16 cellular contexts compared by ENCODE assay signal in genomic region chr19:23263870-23264590, GRCh38. TPM values are rescaled to one million over a fixed set of nuclear protein-coding genes. Genes with fewer than 3 reads are reported as not detected.
DNase-seq lines count a peak whose midpoint lies in the region; ATAC-seq and TF ChIP-seq lines count a peak whose summit lies in the region.
"Had no signal": no experiment of that assay in that cellular context is flagged by ENCODE, and none has a peak within 500 bp of the region (broad histone marks: within the 10 kb centered on the region; RNA-seq: fewer than 3 reads in every experiment).

No MANE protein-coding gene starts in this region.

- H3K9me2 ChIP-seq in MM.1S (replicated peaks; ENCODE audit: insufficient read depth, low read length) = no peaks in the 10 kb centered on the region

- H4K20me1 ChIP-seq in MM.1S (ENCODE audit: insufficient read depth, low read length) = no peaks in the 10 kb centered on the region

- intact Hi-C loops in activated CD4-positive, alpha-beta memory T cell treated with anti-CD3 and anti-CD28 coated beads for 36 hours (cut with micrococcal nuclease) = no loop called here

- POLR2A ChIA-PET in activated CD4-positive, alpha-beta memory T cell treated with anti-CD3 and anti-CD28 coated beads for 36 hours (lab: Charles Lee) = interaction anchor here (2.1 kb wide), 1 partner anchor 10 kb away, joined by 10 read pairs; no protein-coding TSS in a partner anchor
- POLR2A ChIA-PET in activated CD4-positive, alpha-beta memory T cell treated with anti-CD3 and anti-CD28 coated beads, Interleukin-2, amount 10 ng/mL, durations not matched to agents 7 days and 5 days (lab: Charles Lee) = interaction anchor here (1.2 kb wide), 1 partner anchor 10 kb away, joined by 3 read pairs; no protein-coding TSS in a partner anchor

- H3K27ac ChIP-seq in MM.1S (ENCODE audit: low read length) = no peak overlapping the region

- no peaks in the 10 kb centered on the region for H3K79me2 ChIP-seq in MM.1S (ENCODE audit: low read length)

- no peak overlapping the region for H2AFZ ChIP-seq in MM.1S (ENCODE audit: low read length)

- CTCF ChIA-PET in activated CD4-positive, alpha-beta memory T cell treated with anti-CD3 and anti-CD28 coated beads for 36 hours (lab: Charles Lee) = interaction anchor here (0.6 kb wide), 1 partner anchor 426 kb away, joined by 3 read pairs; no protein-coding TSS in a partner anchor
- CTCF ChIA-PET in activated CD4-positive, alpha-beta memory T cell treated with anti-CD3 and anti-CD28 coated beads, Interleukin-2, amount 10 ng/mL, durations not matched to agents 7 days and 5 days (lab: Charles Lee) = no interaction called here

- H3K4me1 Mint-ChIP-seq in activated CD4-positive, alpha-beta memory T cell treated with anti-CD3 and anti-CD28 coated beads for 36 hours (ENCODE audit: low read depth) = peaks cover 12% of the 10 kb centered on the region
- H3K4me1 Mint-ChIP-seq in activated CD4-positive, alpha-beta memory T cell treated with anti-CD3 and anti-CD28 coated beads, Interleukin-2, amount 10 ng/mL, durations not matched to agents 7 days and 5 days = no peaks in the 10 kb centered on the region

- H3K4me3 ChIP-seq in choroid plexus epithelial cell (ENCODE audit: low read depth, low read length) (no peak overlapping the region), MM.1S (ENCODE audit: low read length) (no peak overlapping the region)

- H3K27me3 ChIP-seq in MM.1S (replicated peaks; ENCODE audit: insufficient read depth, low read length) = no peaks in the 10 kb centered on the region

- H3K9me3 Mint-ChIP-seq in activated CD4-positive, alpha-beta memory T cell treated with anti-CD3 and anti-CD28 coated beads for 36 hours = no peaks in the 10 kb centered on the region
- H3K9me3 Mint-ChIP-seq in activated CD4-positive, alpha-beta memory T cell treated with anti-CD3 and anti-CD28 coated beads, Interleukin-2, amount 10 ng/mL, durations not matched to agents 7 days and 5 days = peaks cover 42% of the 10 kb centered on the region
- H3K9me3 Mint-ChIP-seq: CD4-positive, alpha-beta T cell; stimulated activated naive CD8-positive, alpha-beta T cell treated with anti-CD3 and anti-CD28 coated beads, Interleukin-15, Interleukin-2, amounts not matched to agents 100 ng/mL and 50 ng/mL, for 24 hours had no signal

- no peak for TF ChIP-seq CTCF in choroid plexus epithelial cell (conservative IDR thresholded peaks at IDR 0.05; ENCODE audit: low read depth, low read length)
- no peak for TF ChIP-seq CTCF in omental fat pad (IDR thresholded peaks at IDR 0.05)
- TF ChIP-seq CTCF in MM.1S (IDR thresholded peaks at IDR 0.05; ENCODE audit: low read length) = no peak

- H3K36me3 Mint-ChIP-seq in activated CD4-positive, alpha-beta memory T cell treated with anti-CD3 and anti-CD28 coated beads for 36 hours = peaks cover 54% of the 10 kb centered on the region
- peaks cover 74% of the 10 kb centered on the region for H3K36me3 Mint-ChIP-seq in activated CD4-positive, alpha-beta memory T cell treated with anti-CD3 and anti-CD28 coated beads, Interleukin-2, amount 10 ng/mL, durations not matched to agents 7 days and 5 days (ENCODE audit: low read depth)

- H3K27ac Mint-ChIP-seq in activated CD4-positive, alpha-beta memory T cell treated with anti-CD3 and anti-CD28 coated beads for 36 hours = peak overlapping the region; percentile 53
- H3K27ac Mint-ChIP-seq in activated CD4-positive, alpha-beta memory T cell treated with anti-CD3 and anti-CD28 coated beads, Interleukin-2, amount 10 ng/mL, durations not matched to agents 7 days and 5 days = no peak overlapping the region
- H3K27ac Mint-ChIP-seq: CD4-positive, alpha-beta T cell; stimulated activated naive CD8-positive, alpha-beta T cell treated with anti-CD3 and anti-CD28 coated beads, Interleukin-15, Interleukin-2, amounts not matched to agents 100 ng/mL and 50 ng/mL, for 24 hours had no signal

- ATAC-seq in omental fat pad (ENCODE audit: low FRiP score) = peak; percentile 59
- no peak for ATAC-seq in HG02642 (IDR thresholded peaks at IDR 0.05; ENCODE audit: poor library complexity, unreplicated experiment)
- ATAC-seq: Panc1 had no signal

- H3K4me3 Mint-ChIP-seq in activated CD4-positive, alpha-beta memory T cell treated with anti-CD3 and anti-CD28 coated beads for 36 hours = no peak overlapping the region
- H3K4me3 Mint-ChIP-seq in activated CD4-positive, alpha-beta memory T cell treated with anti-CD3 and anti-CD28 coated beads, Interleukin-2, amount 10 ng/mL, durations not matched to agents 7 days and 5 days = no peak overlapping the region
- H3K4me3 Mint-ChIP-seq: CD4-positive, alpha-beta T cell; stimulated activated naive CD8-positive, alpha-beta T cell treated with anti-CD3 and anti-CD28 coated beads, Interleukin-15, Interleukin-2, amounts not matched to agents 100 ng/mL and 50 ng/mL, for 24 hours had no signal

- H3K4me2 ChIP-seq in MM.1S (ENCODE audit: low read depth, low read length) = no peak overlapping the region

- no peaks in the 10 kb centered on the region for H3F3A ChIP-seq in MM.1S (ENCODE audit: insufficient read depth, low read length)

- H3K36me3 ChIP-seq in MM.1S (replicated peaks; ENCODE audit: insufficient read depth, low read length) = no peaks in the 10 kb centered on the region; the same call in 1 of the 2 replicates

- H3K9ac ChIP-seq in MM.1S (ENCODE audit: low read length) = no peak overlapping the region

- H3K4me1 ChIP-seq in MM.1S (ENCODE audit: low read length) = no peaks in the 10 kb centered on the region

- no peaks in the 10 kb centered on the region for H3K9me3 ChIP-seq in MM.1S (replicated peaks; ENCODE audit: insufficient read depth, low read length)

- DNase-seq in activated CD4-positive, alpha-beta memory T cell treated with anti-CD3 and anti-CD28 coated beads for 36 hours = peak; percentile 40
- DNase-seq in activated CD4-positive, alpha-beta memory T cell treated with anti-CD3 and anti-CD28 coated beads, Interleukin-2, amount 10 ng/mL, durations not matched to agents 7 days and 5 days = no peak
- DNase-seq in MV-4-11 (lab: John Stamatoyannopoulos, UW) (peak; percentile 87), choroid plexus epithelial cell (ENCODE audit: low read depth) (peak; percentile 2), omental fat pad (ENCODE audit: low spot score) (no peak), MM.1S (no peak), NCI-H748 (lab: John Stamatoyannopoulos, UW; ENCODE audit: unreplicated experiment) (no peak)
- DNase-seq: activated CD4-positive, alpha-beta T cell treated with anti-CD3 and anti-CD28 coated beads, Interleukin-2, amount 50 U/mL, for 1 hour; CD4-positive, alpha-beta T cell; DMS53; hypothalamus; NCI-H1105; NCI-H69 had no signal

- H3K27me3 Mint-ChIP-seq in activated CD4-positive, alpha-beta memory T cell treated with anti-CD3 and anti-CD28 coated beads for 36 hours = no peaks in the 10 kb centered on the region
- no peaks in the 10 kb centered on the region for H3K27me3 Mint-ChIP-seq in activated CD4-positive, alpha-beta memory T cell treated with anti-CD3 and anti-CD28 coated beads, Interleukin-2, amount 10 ng/mL, durations not matched to agents 7 days and 5 days
- H3K27me3 Mint-ChIP-seq: CD4-positive, alpha-beta T cell; stimulated activated naive CD8-positive, alpha-beta T cell treated with anti-CD3 and anti-CD28 coated beads, Interleukin-15, Interleukin-2, amounts not matched to agents 100 ng/mL and 50 ng/mL, for 24 hours had no signal

RNA-seq across cellular contexts. Expression of gene ZNF724, which starts 13.8 kb away (rescaled TPM):
- 10 to 100 TPM; 13.6 to 14.5 TPM for total RNA-seq in activated CD4-positive, alpha-beta memory T cell treated with anti-CD3 and anti-CD28 coated beads for 36 hours
- total RNA-seq in activated CD4-positive, alpha-beta memory T cell treated with anti-CD3 and anti-CD28 coated beads, Interleukin-2, amount 10 ng/mL, durations not matched to agents 7 days and 5 days = 10 to 100 TPM; 10.5 to 10.9 TPM
- total RNA-seq in omental fat pad = 1 to 10 TPM; 1.3 to 4.9 (median 3.1) TPM

Comparison
In these comparisons a context has a peak if more than half of its experiments do, and no peak if none do; other contexts are left out.
1. DNase-seq: peak in activated CD4-positive, alpha-beta memory T cell treated with anti-CD3 and anti-CD28 coated beads for 36 hours (single experiment), MV-4-11 (single experiment) and choroid plexus epithelial cell (single experiment); none in activated CD4-positive, alpha-beta memory T cell treated with anti-CD3 and anti-CD28 coated beads, Interleukin-2, amount 10 ng/mL, durations not matched to agents 7 days and 5 days (single experiment), omental fat pad (single experiment), MM.1S (single experiment) and NCI-H748 (single experiment).